20 cellular contexts compared by ENCODE assay signal in genomic region chr22:26884921-26885320, GRCh38.
"Had no signal": no experiment of that assay in that cellular context is flagged by ENCODE, and none has a peak within 500 bp of the region (broad histone marks: within the 10 kb centered on the region; RNA-seq: fewer than 3 reads in every experiment).

No MANE protein-coding gene starts in this region.

- H3K36me3 ChIP-seq: brain microvascular endothelial cell, vagina had no signal

- H3K9me3 Mint-ChIP-seq: activated CD4-positive, alpha-beta memory T cell treated with anti-CD3 and anti-CD28 coated beads for 36 hours; activated naive CD8-positive, alpha-beta T cell treated with anti-CD3 and anti-CD28 coated beads, Interleukin-2, amount 50 U/mL, for 24 hours; activated T-cell treated with anti-CD3 and anti-CD28 coated beads, Interleukin-2, amount 50 U/mL, for 72 hours; natural killer cell treated with Interleukin-12 subunit alpha and Interleukin-12 subunit beta and Interleukin-15 and Interleukin-18, amount 100 ng/mL, for 72 hours; stimulated activated naive CD8-positive, alpha-beta T cell treated with anti-CD3 and anti-CD28 coated beads, Interleukin-15, amount 100 ng/mL, for 72 hours; T-helper 2 cell treated with Interferon-gamma antibody and Interleukin-4, amounts not matched to agents 5 μg/mL and 100 μg/mL, for 36 hours had no signal

- H3K9me3 ChIP-seq: mucosa of descending colon, vagina had no signal

- ATAC-seq: activated naive CD8-positive, alpha-beta T cell treated with anti-CD3 and anti-CD28 coated beads, Interleukin-2, amount 50 U/mL, for 24 hours; activated T-cell treated with anti-CD3 and anti-CD28 coated beads, Interleukin-2, amount 50 U/mL, for 72 hours; left colon; mucosa of descending colon; natural killer cell treated with Interleukin-12 subunit alpha and Interleukin-12 subunit beta and Interleukin-15 and Interleukin-18, amount 100 ng/mL, for 72 hours; stimulated activated naive CD8-positive, alpha-beta T cell treated with anti-CD3 and anti-CD28 coated beads, Interleukin-15, amount 100 ng/mL, for 72 hours had no signal

- H3K27me3 Mint-ChIP-seq: activated CD4-positive, alpha-beta memory T cell treated with anti-CD3 and anti-CD28 coated beads for 36 hours; activated naive CD8-positive, alpha-beta T cell treated with anti-CD3 and anti-CD28 coated beads, Interleukin-2, amount 50 U/mL, for 24 hours; natural killer cell treated with Interleukin-12 subunit alpha and Interleukin-12 subunit beta and Interleukin-15 and Interleukin-18, amount 100 ng/mL, for 72 hours; stimulated activated naive CD8-positive, alpha-beta T cell treated with anti-CD3 and anti-CD28 coated beads, Interleukin-15, amount 100 ng/mL, for 72 hours had no signal

- H3K36me3 Mint-ChIP-seq: natural killer cell treated with Interleukin-12 subunit alpha and Interleukin-12 subunit beta and Interleukin-15 and Interleukin-18, amount 100 ng/mL, for 72 hours had no signal

- H3K4me3 Mint-ChIP-seq: activated CD4-positive, alpha-beta memory T cell treated with anti-CD3 and anti-CD28 coated beads for 36 hours; activated naive CD8-positive, alpha-beta T cell treated with anti-CD3 and anti-CD28 coated beads, Interleukin-2, amount 50 U/mL, for 24 hours; activated T-cell treated with anti-CD3 and anti-CD28 coated beads, Interleukin-2, amount 50 U/mL, for 72 hours; natural killer cell treated with Interleukin-12 subunit alpha and Interleukin-12 subunit beta and Interleukin-15 and Interleukin-18, amount 100 ng/mL, for 72 hours; stimulated activated naive CD8-positive, alpha-beta T cell treated with anti-CD3 and anti-CD28 coated beads, Interleukin-15, amount 100 ng/mL, for 72 hours; T-helper 2 cell treated with Interferon-gamma antibody and Interleukin-4, amounts not matched to agents 5 μg/mL and 100 μg/mL, for 36 hours had no signal

- DNase-seq: activated CD4-positive, alpha-beta memory T cell treated with anti-CD3 and anti-CD28 coated beads for 36 hours; activated CD4-positive, CD25-positive, alpha-beta regulatory T cell treated with anti-CD3 and anti-CD28 coated beads, Interleukin-2, amount 50 U/mL, for 72 hours; activated gamma-delta T cell treated with Interleukin-2 at 50 U/mL for 16 hours; activated naive CD8-positive, alpha-beta T cell treated with anti-CD3 and anti-CD28 coated beads, Interleukin-2, amount 50 U/mL, for 24 hours; activated T-cell treated with anti-CD3 and anti-CD28 coated beads, Interleukin-2, amount 50 U/mL, for 72 hours; brain microvascular endothelial cell; cerebellar nuclear complex; foreskin melanocyte; head of caudate nucleus; left colon; mucosa of descending colon; occipital lobe; stimulated activated CD4-positive, alpha-beta T cell treated with anti-CD3 and anti-CD28 coated beads, Interleukin-15, amount 100 ng/mL, for 24 hours; stimulated activated CD4-positive, alpha-beta T cell treated with anti-CD3 and anti-CD28 coated beads, Interleukin-4, amount 100 ng/mL, for 24 hours; stimulated activated naive CD8-positive, alpha-beta T cell treated with anti-CD3 and anti-CD28 coated beads, Interleukin-15, amount 100 ng/mL, for 72 hours; SW 1271 had no signal

- H3K27ac Mint-ChIP-seq: activated CD4-positive, alpha-beta memory T cell treated with anti-CD3 and anti-CD28 coated beads for 36 hours; activated naive CD8-positive, alpha-beta T cell treated with anti-CD3 and anti-CD28 coated beads, Interleukin-2, amount 50 U/mL, for 24 hours; activated T-cell treated with anti-CD3 and anti-CD28 coated beads, Interleukin-2, amount 50 U/mL, for 72 hours; natural killer cell treated with Interleukin-12 subunit alpha and Interleukin-12 subunit beta and Interleukin-15 and Interleukin-18, amount 100 ng/mL, for 72 hours; stimulated activated naive CD8-positive, alpha-beta T cell treated with anti-CD3 and anti-CD28 coated beads, Interleukin-15, amount 100 ng/mL, for 72 hours; T-helper 2 cell treated with Interferon-gamma antibody and Interleukin-4, amounts not matched to agents 5 μg/mL and 100 μg/mL, for 36 hours had no signal

- H3K4me1 ChIP-seq: vagina had no signal

- H3K27me3 ChIP-seq: brain microvascular endothelial cell, vagina had no signal

- H3K4me1 Mint-ChIP-seq: activated naive CD8-positive, alpha-beta T cell treated with anti-CD3 and anti-CD28 coated beads, Interleukin-2, amount 50 U/mL, for 24 hours; stimulated activated naive CD8-positive, alpha-beta T cell treated with anti-CD3 and anti-CD28 coated beads, Interleukin-15, amount 100 ng/mL, for 72 hours had no signal

- H3K27ac ChIP-seq: brain microvascular endothelial cell, vagina had no signal

- H3K4me3 ChIP-seq: lung, mucosa of descending colon, vagina had no signal
